Comparison of ENCODE assay signal across 1 cellular context in genomic region chr1:10384219-10384618, GRCh38.
TF ChIP-seq lines count a peak whose summit lies in the region.

No MANE protein-coding gene starts in this region.

TF ChIP-seq in K562, 482 proteins besides CTCF, POLR2A, EP300 and RAD21:
- TF ChIP-seq ZMIZ1 (IDR thresholded peaks at IDR 0.05; ENCODE audit: low read depth in 2 of 2, low read length in 2 of 2) (no peak), TCF7 (IDR thresholded peaks at IDR 0.05; ENCODE audit: borderline replicate concordance) (no peak), NFRKB (IDR thresholded peaks at IDR 0.05; ENCODE audit: low read depth) (no peak), ZSCAN29 (IDR thresholded peaks at IDR 0.05) (no peak), E2F5 (CRISPR knock-in tag; IDR thresholded peaks at IDR 0.05) (no peak), CEBPB (tag; IDR thresholded peaks at IDR 0.05) (no peak), ZNF592 (IDR thresholded peaks at IDR 0.05) (no peak), TFAP4 (CRISPR knock-in tag; IDR thresholded peaks at IDR 0.05; ENCODE audit: borderline replicate concordance) (no peak), ZBTB33 (CRISPR knock-in tag; IDR thresholded peaks at IDR 0.05) (peak; percentile 90), SPI1 (IDR thresholded peaks at IDR 0.05; ENCODE audit: borderline replicate concordance, low read depth, low read length) (peak; percentile 5; the same call in 1 of the 2 replicates), KDM2B (CRISPR knock-in tag; IDR thresholded peaks at IDR 0.05) (no peak), E2F3 (CRISPR knock-in tag; IDR thresholded peaks at IDR 0.05) (no peak)
